8 cellular contexts compared by ENCODE assay signal in genomic region chr17:2070241-2071023, GRCh38. TPM values are rescaled to one million over a fixed set of nuclear protein-coding genes. Genes with fewer than 3 reads are reported as not detected.
DNase-seq lines count a peak whose midpoint lies in the region; ATAC-seq and TF ChIP-seq lines count a peak whose summit lies in the region.

No MANE protein-coding gene starts in this region.

- H3K27me3 Mint-ChIP-seq in activated T-helper 17 cell treated with anti-CD3 and anti-CD28 coated beads, Interleukin-2, amount 50 U/mL, for 72 hours, result no peaks in the 10 kb centered on the region

- peaks cover 85% of the 10 kb centered on the region for H3K36me3 Mint-ChIP-seq in activated T-helper 17 cell treated with anti-CD3 and anti-CD28 coated beads, Interleukin-2, amount 50 U/mL, for 72 hours (ENCODE audit: low read depth)

- no peaks in the 10 kb centered on the region; the same call in 1 of the 2 replicates for H3K9me3 ChIP-seq in AG04450 (ENCODE audit: control insufficient read depth, insufficient read depth, low read length)
- no peaks in the 10 kb centered on the region for H3K9me3 ChIP-seq in osteoblast (ENCODE audit: low read depth, low read length)
- H3K9me3 ChIP-seq in MM.1S (replicated peaks; ENCODE audit: insufficient read depth, low read length), result no peaks in the 10 kb centered on the region

- peak overlapping the region; percentile 92 for H3K27ac Mint-ChIP-seq in activated T-helper 17 cell treated with anti-CD3 and anti-CD28 coated beads, Interleukin-2, amount 50 U/mL, for 72 hours

- no peak overlapping the region for H3K4me3 ChIP-seq in AG04450 (ENCODE audit: low read depth, low read length)
- H3K4me3 ChIP-seq in osteoblast (ENCODE audit: insufficient read depth, low read length), result no peak overlapping the region
- H3K4me3 ChIP-seq in MM.1S (ENCODE audit: low read length), result no peak overlapping the region

- H3K9ac ChIP-seq in MM.1S (ENCODE audit: low read length), result no peak overlapping the region

- TF ChIP-seq CTCF in AG04450 (IDR thresholded peaks at IDR 0.05; ENCODE audit: low read depth, low read length), result no peak
- TF ChIP-seq CTCF in osteoblast (IDR thresholded peaks at IDR 0.05; ENCODE audit: extremely low read depth, low read depth, low read length), result no peak
- TF ChIP-seq CTCF in MM.1S (IDR thresholded peaks at IDR 0.05; ENCODE audit: low read length), result no peak

- peaks cover 54% of the 10 kb centered on the region for H3K4me1 ChIP-seq in osteoblast (ENCODE audit: insufficient read depth, low read length)
- H3K4me1 ChIP-seq in MM.1S (ENCODE audit: low read length), result no peaks in the 10 kb centered on the region

- peak overlapping the region; percentile 79 for H3K4me3 Mint-ChIP-seq in activated T-helper 17 cell treated with anti-CD3 and anti-CD28 coated beads, Interleukin-2, amount 50 U/mL, for 72 hours

- H3K27me3 ChIP-seq in AG04450 (ENCODE audit: control insufficient read depth, insufficient read depth, low read length) (no peaks in the 10 kb centered on the region), osteoblast (ENCODE audit: insufficient read depth, low read length) (no peaks in the 10 kb centered on the region), MM.1S (replicated peaks; ENCODE audit: insufficient read depth, low read length) (no peaks in the 10 kb centered on the region)

- no peaks in the 10 kb centered on the region for H4K20me1 ChIP-seq in osteoblast (ENCODE audit: insufficient read depth, low read length)
- no peaks in the 10 kb centered on the region for H4K20me1 ChIP-seq in MM.1S (ENCODE audit: insufficient read depth, low read length)

- H3K9me3 Mint-ChIP-seq in activated T-helper 17 cell treated with anti-CD3 and anti-CD28 coated beads, Interleukin-2, amount 50 U/mL, for 72 hours, result no peaks in the 10 kb centered on the region

- no peak for DNase-seq in AG04450 (ENCODE audit: low read depth, low spot score)
- peak; percentile 69 for DNase-seq in GM19238 (ENCODE audit: insufficient read length, low spot score)
- peak; percentile 56 for DNase-seq in osteoblast (ENCODE audit: insufficient read length, low spot score, missing footprints)
- no peak for DNase-seq in MM.1S
- DNase-seq in NCI-H446 (lab: John Stamatoyannopoulos, UW), result no peak
- DNase-seq in cerebellum (ENCODE audit: low spot score), result no peak

- POLR2A ChIA-PET in AG04450 (lab: Yijun Ruan, JAX), result interaction anchor here (1.2 to 2.2 kb wide), 4 partner anchors 15 to 111 kb away, joined by 4 to 11 read pairs (median 9); no protein-coding TSS in a partner anchor

- H3K79me2 ChIP-seq in osteoblast (ENCODE audit: insufficient read depth, low read length) (no peaks in the 10 kb centered on the region), MM.1S (ENCODE audit: low read length) (no peaks in the 10 kb centered on the region)

- peaks cover 28% of the 10 kb centered on the region for H3K4me1 Mint-ChIP-seq in activated T-helper 17 cell treated with anti-CD3 and anti-CD28 coated beads, Interleukin-2, amount 50 U/mL, for 72 hours

- H2AFZ ChIP-seq in osteoblast (ENCODE audit: low read length) (no peak overlapping the region), MM.1S (ENCODE audit: low read length) (no peak overlapping the region)

- no peaks in the 10 kb centered on the region for H3K9me2 ChIP-seq in MM.1S (replicated peaks; ENCODE audit: insufficient read depth, low read length)

- H3K4me2 ChIP-seq in osteoblast (ENCODE audit: insufficient read depth, low read length), result no peak overlapping the region
- no peak overlapping the region for H3K4me2 ChIP-seq in MM.1S (ENCODE audit: low read depth, low read length)

- CTCF ChIA-PET in AG04450 (lab: Charles Lee), result interaction anchor here (2.1 kb wide), 1 partner anchor 181 kb away, joined by 4 read pairs; no protein-coding TSS in a partner anchor

- peak overlapping the region; percentile 87 for H3K27ac ChIP-seq in AG04450 (ENCODE audit: low read depth, low read length)
- peak overlapping the region; percentile 81 for H3K27ac ChIP-seq in osteoblast (ENCODE audit: low read depth, low read length)
- no peak overlapping the region for H3K27ac ChIP-seq in MM.1S (ENCODE audit: low read length)

- peak; percentile 85 for ATAC-seq in HG03108 (IDR thresholded peaks at IDR 0.05; ENCODE audit: unreplicated experiment)
- ATAC-seq in activated T-helper 17 cell treated with anti-CD3 and anti-CD28 coated beads, Interleukin-2, amount 50 U/mL, for 72 hours (replicated peaks), result peak; percentile 92

- H3K36me3 ChIP-seq in osteoblast (ENCODE audit: insufficient read depth, low read length) (peaks cover 16% of the 10 kb centered on the region), MM.1S (replicated peaks; ENCODE audit: insufficient read depth, low read length) (no peaks in the 10 kb centered on the region)

- no peaks in the 10 kb centered on the region for H3F3A ChIP-seq in MM.1S (ENCODE audit: insufficient read depth, low read length)

RNA-seq across cellular contexts. Expression of gene HIC1, which starts 15.5 kb away (rescaled TPM):
- polyA plus RNA-seq in AG04450 (2011; rRNA removed), result 12.7 and 14.4 TPM in 2 replicates
- polyA minus RNA-seq in AG04450 (2011; rRNA and poly(A)+ RNA removed), result 13.7 and 15.8 TPM in 2 replicates
- 10 to 100 TPM; 22.8 to 24.4 TPM for total RNA-seq in activated T-helper 17 cell treated with anti-CD3 and anti-CD28 coated beads, Interleukin-2, amount 50 U/mL, for 72 hours
- total RNA-seq in osteoblast, result 18.5 and 19.7 TPM in 2 replicates
- total RNA-seq in cerebellum, result 9.1 TPM

RNA-seq across cellular contexts. Expression of gene OVCA2, which starts 28.6 kb away (rescaled TPM):
- 38.0 and 45.0 TPM in 2 replicates for polyA plus RNA-seq in AG04450 (2011; rRNA removed)
- 16.8 and 18.1 TPM in 2 replicates for polyA minus RNA-seq in AG04450 (2011; rRNA and poly(A)+ RNA removed)
- 10 to 100 TPM; 20.7 to 39.3 TPM for total RNA-seq in activated T-helper 17 cell treated with anti-CD3 and anti-CD28 coated beads, Interleukin-2, amount 50 U/mL, for 72 hours
- total RNA-seq in osteoblast, result 59.0 and 61.3 TPM in 2 replicates
- 9.4 TPM for total RNA-seq in cerebellum

RNA-seq across cellular contexts. Expression of gene DPH1, which starts 40.5 kb away (rescaled TPM):
- 25.3 and 29.9 TPM in 2 replicates for polyA plus RNA-seq in AG04450 (2011; rRNA removed)
- 27.5 and 45.4 TPM in 2 replicates for polyA minus RNA-seq in AG04450 (2011; rRNA and poly(A)+ RNA removed)
- total RNA-seq in activated T-helper 17 cell treated with anti-CD3 and anti-CD28 coated beads, Interleukin-2, amount 50 U/mL, for 72 hours, result 10 to 100 TPM; 36.9 to 40.2 TPM
- total RNA-seq in osteoblast, result 52.7 and 63.7 TPM in 2 replicates
- total RNA-seq in cerebellum, result 26.8 TPM

RNA-seq across cellular contexts. Expression of gene RTN4RL1, which starts 45.3 kb away (rescaled TPM):
- polyA plus RNA-seq in AG04450 (2011; rRNA removed), result 0.02 and 0.04 TPM in 2 replicates
- not detected in 2 replicates for polyA minus RNA-seq in AG04450 (2011; rRNA and poly(A)+ RNA removed)
- total RNA-seq in activated T-helper 17 cell treated with anti-CD3 and anti-CD28 coated beads, Interleukin-2, amount 50 U/mL, for 72 hours, result under 1 TPM in 1 of 2 donors, not detected in 1; 0.09 TPM
- total RNA-seq in osteoblast (1.1 and 1.5 TPM in 2 replicates), cerebellum (6.9 TPM)

Comparison
In these comparisons a context has a peak if more than half of its experiments do, and no peak if none do; other contexts are left out.
1. DNase-seq: peak in GM19238 (single experiment) and osteoblast (single experiment); none in AG04450 (single experiment), MM.1S (single experiment), NCI-H446 (0 of 2) and cerebellum (single experiment).